19 cellular contexts compared by ENCODE assay signal in genomic region chr13:42707003-42707402, GRCh38.
"Had no signal": no experiment of that assay in that cellular context is flagged by ENCODE, and none has a peak within 500 bp of the region (broad histone marks: within the 10 kb centered on the region; RNA-seq: fewer than 3 reads in every experiment).

No MANE protein-coding gene starts in this region.

- H3K9ac ChIP-seq: neural progenitor cell had no signal

- H3K27ac ChIP-seq: brain microvascular endothelial cell, lower lobe of right lung, neural progenitor cell, pancreas, suprapubic skin had no signal

- H3K4me1 ChIP-seq: lower lobe of right lung, neural progenitor cell, pancreas, suprapubic skin had no signal

- H3K9me3 ChIP-seq: lower lobe of right lung, pancreas, suprapubic skin had no signal

- H3K4me2 ChIP-seq: neural progenitor cell had no signal

- DNase-seq: activated CD4-positive, alpha-beta T cell treated with anti-CD3 and anti-CD28 coated beads, Interleukin-2, amount 10 ng/mL, durations not matched to agents 7 days and 5 days; activated CD8-positive, alpha-beta memory T cell treated with anti-CD3 and anti-CD28 coated beads, Interleukin-2, amount 50 U/mL, for 48 hours; activated gamma-delta T cell; activated T-cell treated with anti-CD3 and anti-CD28 coated beads, Interleukin-2, amount 50 U/mL, for 72 hours; amygdala; cerebellar nuclear complex; erythroblast; head of caudate nucleus; left cardiac atrium; lower lobe of right lung; pancreas; stimulated activated CD4-positive, alpha-beta T cell treated with anti-CD3 and anti-CD28 coated beads, Interleukin-15, amount 100 ng/mL, for 24 hours; stimulated activated CD4-positive, alpha-beta T cell treated with anti-CD3 and anti-CD28 coated beads, Interleukin-4, amount 100 ng/mL, for 24 hours; stimulated activated naive CD4-positive, alpha-beta T cell treated with Interleukin-2 at 50 U/mL for 16 hours; trophoblast cell had no signal

- H3K4me3 ChIP-seq: lower lobe of right lung, neural progenitor cell, pancreas, suprapubic skin had no signal

- H3K27me3 ChIP-seq: brain microvascular endothelial cell, neural progenitor cell, pancreas, suprapubic skin had no signal

- H3K36me3 ChIP-seq: brain microvascular endothelial cell, lower lobe of right lung, neural progenitor cell, pancreas, suprapubic skin had no signal

- FAIRE-seq: frontal cortex, pancreas had no signal
